In genomic region chr9:97510797-97511761, GRCh38 we compare ENCODE assay signal across 8 cellular contexts. TPM values are rescaled to one million over a fixed set of nuclear protein-coding genes. Genes with fewer than 3 reads are reported as not detected.
A peak's percentile ranks its signal among the peaks of the same experiment; 100 is the strongest.
DNase-seq lines count a peak whose midpoint lies in the region; ATAC-seq and TF ChIP-seq lines count a peak whose summit lies in the region.

No MANE protein-coding gene starts in this region.

- H3K36me3 ChIP-seq in heart left ventricle: peaks cover 0 to 4% (median 0%) of the 10 kb centered on the region in 9 donors
- H3K36me3 ChIP-seq in mammary epithelial cell (ENCODE audit: insufficient read depth, low read length): no peaks in the 10 kb centered on the region
- no peaks in the 10 kb centered on the region for H3K36me3 ChIP-seq in OCI-LY7 (ENCODE audit: insufficient read depth, low read length)

- H2AFZ ChIP-seq in mammary epithelial cell (ENCODE audit: low read depth, low read length) (no peak overlapping the region), OCI-LY7 (ENCODE audit: low read length) (no peak overlapping the region)

- H3K4me1 ChIP-seq in heart left ventricle: peaks cover 0 to 78% (median 26%) of the 10 kb centered on the region in 12 donors
- no peaks in the 10 kb centered on the region for H3K4me1 ChIP-seq in mammary epithelial cell (ENCODE audit: insufficient read depth, low read length)
- H3K4me1 ChIP-seq in OCI-LY7 (ENCODE audit: insufficient read depth, low read length, poor library complexity, severe bottlenecking): no peaks in the 10 kb centered on the region

- H3K79me2 ChIP-seq in mammary epithelial cell (ENCODE audit: insufficient read depth, low read length): no peaks in the 10 kb centered on the region
- no peaks in the 10 kb centered on the region for H3K79me2 ChIP-seq in OCI-LY7 (ENCODE audit: insufficient read depth, low read depth, low read length)

- H3K27ac ChIP-seq in heart left ventricle (peak overlapping the region in 9 of 12 donors; percentile 40 to 67 (median 44)), mammary epithelial cell (ENCODE audit: insufficient read depth, low read depth, low read length) (no peak overlapping the region), OCI-LY7 (ENCODE audit: low read depth, low read length, poor library complexity, severe bottlenecking) (no peak overlapping the region)

- H3K9me2 ChIP-seq in OCI-LY7 (ENCODE audit: insufficient read depth, low read length): no peaks in the 10 kb centered on the region

- ATAC-seq in heart left ventricle: peak; percentile 37 to 60 (median 55)
- ATAC-seq in Right ventricle myocardium superior (ENCODE audit: poor library complexity): no peak
- ATAC-seq in HG03066 (IDR thresholded peaks at IDR 0.05; ENCODE audit: low read depth, unreplicated experiment): peak; percentile 61
- ATAC-seq in stimulated activated effector memory CD8-positive, alpha-beta T cell treated with anti-CD3 and anti-CD28 coated beads, Interleukin-12 subunit alpha, Interleukin-12 subunit beta, amount 100 ng/mL, for 72 hours: peak; percentile 92

- peaks cover 18% of the 10 kb centered on the region for H3K4me1 Mint-ChIP-seq in stimulated activated effector memory CD8-positive, alpha-beta T cell treated with anti-CD3 and anti-CD28 coated beads, Interleukin-12 subunit alpha, Interleukin-12 subunit beta, amount 100 ng/mL, for 72 hours

- POLR2A ChIA-PET in OCI-LY7 (lab: Charles Lee): no interaction called here

- dilution Hi-C loops in mammary epithelial cell (cut with HindIII; ENCODE audit: low sequenced_read_pairs): no loop called here

- in situ Hi-C loops in mammary epithelial cell (cut with MboI; ENCODE audit: low sequenced_read_pairs in 2 of 2): no loop called here

- TF ChIP-seq CTCF in heart left ventricle (IDR thresholded peaks at IDR 0.05) (no peak), mammary epithelial cell (conservative IDR thresholded peaks at IDR 0.05 in 1 of 2, IDR thresholded peaks at IDR 0.05 in 1 of 2; ENCODE audit: extremely low read depth in 1 of 2, insufficient read depth in 1 of 2, low read depth in 1 of 2, low read length in 2 of 2) (no peak), OCI-LY7 (conservative IDR thresholded peaks at IDR 0.05; ENCODE audit: low read length) (no peak)

- H3K9me3 ChIP-seq in heart left ventricle (no peaks in the 10 kb centered on the region), mammary epithelial cell (replicated peaks; ENCODE audit: insufficient read depth, low read length) (no peaks in the 10 kb centered on the region), OCI-LY7 (ENCODE audit: low read length) (no peaks in the 10 kb centered on the region)

- H3K4me3 ChIP-seq in heart left ventricle (no peak overlapping the region), mammary epithelial cell (replicated peaks in 1 of 3; ENCODE audit: insufficient read depth in 1 of 3, low read depth in 2 of 3, low read length in 3 of 3) (no peak overlapping the region), OCI-LY7 (ENCODE audit: low read depth, low read length, poor library complexity, severe bottlenecking) (no peak overlapping the region)

- H4K20me1 ChIP-seq in mammary epithelial cell (ENCODE audit: insufficient read depth, low read length): no peaks in the 10 kb centered on the region
- H4K20me1 ChIP-seq in OCI-LY7 (ENCODE audit: insufficient read depth, low read length): no peaks in the 10 kb centered on the region

- DNase-seq in heart left ventricle (no peak), Right ventricle myocardium superior (no peak), mammary epithelial cell (peak; percentile 66), NAMALWA (ENCODE audit: low spot score) (no peak), OCI-LY7 (ENCODE audit: low spot score) (no peak)
- DNase-seq in stimulated activated effector memory CD8-positive, alpha-beta T cell treated with anti-CD3 and anti-CD28 coated beads, Interleukin-12 subunit alpha, Interleukin-12 subunit beta, amount 100 ng/mL, for 72 hours (ENCODE audit: low spot score in 2 of 2): peak; percentile 36 to 77
- DNase-seq in effector CD4-positive, alpha-beta T cell: no peak

- no peak overlapping the region for H3K9ac ChIP-seq in mammary epithelial cell (ENCODE audit: insufficient read depth, low read length)

- H3K36me3 Mint-ChIP-seq in stimulated activated effector memory CD8-positive, alpha-beta T cell treated with anti-CD3 and anti-CD28 coated beads, Interleukin-12 subunit alpha, Interleukin-12 subunit beta, amount 100 ng/mL, for 72 hours: peaks cover 12% of the 10 kb centered on the region

- no peaks in the 10 kb centered on the region for H3K27me3 ChIP-seq in heart left ventricle
- H3K27me3 ChIP-seq in mammary epithelial cell (ENCODE audit: insufficient read depth, low read length): no peaks in the 10 kb centered on the region

- TF ChIP-seq POLR2A in heart left ventricle (IDR thresholded peaks at IDR 0.05): no peak

- H3K27ac Mint-ChIP-seq in stimulated activated effector memory CD8-positive, alpha-beta T cell treated with anti-CD3 and anti-CD28 coated beads, Interleukin-12 subunit alpha, Interleukin-12 subunit beta, amount 100 ng/mL, for 72 hours: peak overlapping the region; percentile 90

- CTCF ChIA-PET in mammary epithelial cell (lab: Charles Lee; ENCODE audit: low non-redundant PET) (no interaction called here), OCI-LY7 (lab: Charles Lee; ENCODE audit: unreplicated experiment) (no interaction called here)

- 59 to 74% (median 63%) methylated on average over 11 of the region's 11 CpGs for WGBS in heart left ventricle, 4 donors
- WGBS in mammary epithelial cell (ENCODE audit: low coverage, missing lambda C conversion rate): 87% methylated on average over 11 of the region's 11 CpGs

- no peaks in the 10 kb centered on the region for H3K9me3 Mint-ChIP-seq in stimulated activated effector memory CD8-positive, alpha-beta T cell treated with anti-CD3 and anti-CD28 coated beads, Interleukin-12 subunit alpha, Interleukin-12 subunit beta, amount 100 ng/mL, for 72 hours

- H3K4me3 Mint-ChIP-seq in stimulated activated effector memory CD8-positive, alpha-beta T cell treated with anti-CD3 and anti-CD28 coated beads, Interleukin-12 subunit alpha, Interleukin-12 subunit beta, amount 100 ng/mL, for 72 hours: peak overlapping the region; percentile 48

- intact Hi-C loops in heart left ventricle (cut with DNase I): no loop called here
- intact Hi-C loops in Right ventricle myocardium superior (cut with DNase I): no loop called here
- intact Hi-C loops in mammary epithelial cell (cut with micrococcal nuclease): no loop called here
- intact Hi-C loops in OCI-LY7 (cut with micrococcal nuclease; ENCODE audit: unreplicated experiment): no loop called here

- no TSS peak for BruUV-seq in mammary epithelial cell (replicated peaks; lab: Mats Ljungman, UMichigan)
- no TSS peak for BruUV-seq in OCI-LY7 (replicated peaks; lab: Mats Ljungman, UMichigan)

- no peak overlapping the region for H3K4me2 ChIP-seq in mammary epithelial cell (ENCODE audit: insufficient read depth, low read depth, low read length)
- no peak overlapping the region for H3K4me2 ChIP-seq in OCI-LY7 (ENCODE audit: low read length)

RNA-seq across cellular contexts. Expression of gene TMOD1, which starts 9.6 kb away (rescaled TPM):
- 100 to 1,000 TPM; 106 to 201 (median 176) TPM for total RNA-seq in heart left ventricle
- 100 to 1,000 TPM in 1 of 2 donors, 10 to 100 TPM in 1; 96.4 to 136 TPM for polyA plus RNA-seq in heart left ventricle
- total RNA-seq in Right ventricle myocardium superior: 192 TPM
- under 1 TPM in 1 of 2 donors, not detected in 1; 0.19 TPM for total RNA-seq in mammary epithelial cell
- polyA plus RNA-seq in mammary epithelial cell: 0.08 TPM
- not detected for polyA minus RNA-seq in mammary epithelial cell
- total RNA-seq in OCI-LY7 (2014; rRNA removed; shearing (Covaris generic)): not detected in 2 replicates
- total RNA-seq in OCI-LY7 (2022): not detected in 2 replicates

Comparison
In these comparisons a context has a peak if more than half of its experiments do, and no peak if none do; other contexts are left out.
1. DNase-seq: peak in mammary epithelial cell (single experiment) and stimulated activated effector memory CD8-positive, alpha-beta T cell treated with anti-CD3 and anti-CD28 coated beads, Interleukin-12 subunit alpha, Interleukin-12 subunit beta, amount 100 ng/mL, for 72 hours (2 of 2); none in heart left ventricle (0 of 5), Right ventricle myocardium superior (single experiment), NAMALWA (single experiment), OCI-LY7 (single experiment) and effector CD4-positive, alpha-beta T cell (single experiment).
2. H3K27ac ChIP-seq: peak in heart left ventricle (9 of 12); none in mammary epithelial cell (single experiment) and OCI-LY7 (single experiment).
3. RNA of gene TMOD1, which starts 9.6 kb away (total RNA-seq): 192 TPM in Right ventricle myocardium superior (single experiment) and 106 to 201 TPM in heart left ventricle; 0.19 TPM in mammary epithelial cell and not detected in OCI-LY7; every median in the first group is over 10 times any median in the second.